ENCODE assay signal across 8 cellular contexts in genomic region chr5:150035139-150035893, GRCh38. TPM values are rescaled to one million over a fixed set of nuclear protein-coding genes. Genes with fewer than 3 reads are reported as not detected.
A peak's percentile ranks its signal among the peaks of the same experiment; 100 is the strongest.
DNase-seq lines count a peak whose midpoint lies in the region; ATAC-seq and TF ChIP-seq lines count a peak whose summit lies in the region.

No MANE protein-coding gene starts in this region.

- ATAC-seq in GM19035 (IDR thresholded peaks at IDR 0.05; ENCODE audit: unreplicated experiment) = peak; percentile 92
- ATAC-seq in HG03565 (IDR thresholded peaks at IDR 0.05; ENCODE audit: unreplicated experiment) = peak; percentile 75
- ATAC-seq in memory B cell (ENCODE audit: low read depth) = peak; percentile 100
- ATAC-seq in activated naive CD8-positive, alpha-beta T cell treated with anti-CD3 and anti-CD28 coated beads, Interleukin-2, amount 50 U/mL, for 24 hours = no peak
- ATAC-seq in stimulated activated effector memory CD8-positive, alpha-beta T cell treated with anti-CD3 and anti-CD28 coated beads, Interleukin-12 subunit alpha, Interleukin-12 subunit beta, amount 100 ng/mL, for 72 hours = no peak

- H3K36me3 Mint-ChIP-seq in HFFc6 (ENCODE audit: low read depth) (peaks cover 60% of the 10 kb centered on the region), memory B cell (peaks cover 58% of the 10 kb centered on the region)
- H3K36me3 Mint-ChIP-seq in activated naive CD8-positive, alpha-beta T cell treated with anti-CD3 and anti-CD28 coated beads, Interleukin-2, amount 50 U/mL, for 24 hours (ENCODE audit: low read depth) = peaks cover 65% of the 10 kb centered on the region
- peaks cover 100% of the 10 kb centered on the region for H3K36me3 Mint-ChIP-seq in stimulated activated effector memory CD8-positive, alpha-beta T cell treated with anti-CD3 and anti-CD28 coated beads, Interleukin-12 subunit alpha, Interleukin-12 subunit beta, amount 100 ng/mL, for 72 hours

- DNase-seq in HFFc6 (no peak), memory B cell (ENCODE audit: low spot score in 2 of 2) (peak in 1 of 2 donors; percentile 24), NCI-H2227 treated with DMSO at 0.1 percent for 48 hours (lab: John Stamatoyannopoulos, UW) (no peak), anterior cingulate cortex (lab: John Stamatoyannopoulos, UW) (no peak)
- DNase-seq in activated naive CD8-positive, alpha-beta T cell treated with anti-CD3 and anti-CD28 coated beads, Interleukin-2, amount 50 U/mL, for 24 hours = no peak
- no peak for DNase-seq in stimulated activated effector memory CD8-positive, alpha-beta T cell treated with anti-CD3 and anti-CD28 coated beads, Interleukin-12 subunit alpha, Interleukin-12 subunit beta, amount 100 ng/mL, for 72 hours (ENCODE audit: low spot score in 2 of 2)

- H3K27me3 Mint-ChIP-seq in HFFc6 (ENCODE audit: insufficient read depth) = peaks cover 2% of the 10 kb centered on the region
- H3K27me3 Mint-ChIP-seq in memory B cell = no peaks in the 10 kb centered on the region
- H3K27me3 Mint-ChIP-seq in activated naive CD8-positive, alpha-beta T cell treated with anti-CD3 and anti-CD28 coated beads, Interleukin-2, amount 50 U/mL, for 24 hours = no peaks in the 10 kb centered on the region

- H3K4me1 Mint-ChIP-seq in HFFc6 (ENCODE audit: low read depth) = peaks cover 67% of the 10 kb centered on the region
- H3K4me1 Mint-ChIP-seq in memory B cell = peaks cover 12% of the 10 kb centered on the region
- no peaks in the 10 kb centered on the region for H3K4me1 Mint-ChIP-seq in activated naive CD8-positive, alpha-beta T cell treated with anti-CD3 and anti-CD28 coated beads, Interleukin-2, amount 50 U/mL, for 24 hours
- H3K4me1 Mint-ChIP-seq in stimulated activated effector memory CD8-positive, alpha-beta T cell treated with anti-CD3 and anti-CD28 coated beads, Interleukin-12 subunit alpha, Interleukin-12 subunit beta, amount 100 ng/mL, for 72 hours = peaks cover 4% of the 10 kb centered on the region

- no peaks in the 10 kb centered on the region for H3K9me3 Mint-ChIP-seq in HFFc6
- H3K9me3 Mint-ChIP-seq in memory B cell = no peaks in the 10 kb centered on the region
- no peaks in the 10 kb centered on the region for H3K9me3 Mint-ChIP-seq in activated naive CD8-positive, alpha-beta T cell treated with anti-CD3 and anti-CD28 coated beads, Interleukin-2, amount 50 U/mL, for 24 hours
- H3K9me3 Mint-ChIP-seq in stimulated activated effector memory CD8-positive, alpha-beta T cell treated with anti-CD3 and anti-CD28 coated beads, Interleukin-12 subunit alpha, Interleukin-12 subunit beta, amount 100 ng/mL, for 72 hours = no peaks in the 10 kb centered on the region

- H3K27ac Mint-ChIP-seq in HFFc6 (peak overlapping the region; percentile 91), memory B cell (peak overlapping the region; percentile 47)
- no peak overlapping the region for H3K27ac Mint-ChIP-seq in activated naive CD8-positive, alpha-beta T cell treated with anti-CD3 and anti-CD28 coated beads, Interleukin-2, amount 50 U/mL, for 24 hours
- H3K27ac Mint-ChIP-seq in stimulated activated effector memory CD8-positive, alpha-beta T cell treated with anti-CD3 and anti-CD28 coated beads, Interleukin-12 subunit alpha, Interleukin-12 subunit beta, amount 100 ng/mL, for 72 hours = no peak overlapping the region

- no peak overlapping the region for H3K4me3 Mint-ChIP-seq in HFFc6
- no peak overlapping the region for H3K4me3 Mint-ChIP-seq in memory B cell
- H3K4me3 Mint-ChIP-seq in activated naive CD8-positive, alpha-beta T cell treated with anti-CD3 and anti-CD28 coated beads, Interleukin-2, amount 50 U/mL, for 24 hours = no peak overlapping the region
- no peak overlapping the region for H3K4me3 Mint-ChIP-seq in stimulated activated effector memory CD8-positive, alpha-beta T cell treated with anti-CD3 and anti-CD28 coated beads, Interleukin-12 subunit alpha, Interleukin-12 subunit beta, amount 100 ng/mL, for 72 hours

- TF ChIP-seq CTCF in HFFc6 (IDR thresholded peaks at IDR 0.05) = no peak

RNA-seq across cellular contexts. Expression of gene HMGXB3, which starts 34.8 kb away (rescaled TPM):
- total RNA-seq in HFFc6 (2021; fragmentation: NEBNext Ultra II Directional; extraction: Animal tissue kit (Norgen Biotek cat#: 25700)) = 10 to 100 TPM; 38.2 to 42.5 (median 40.5) TPM

RNA-seq across cellular contexts. Expression of gene TIGD6, which starts 34.9 kb away (rescaled TPM):
- 1 to 10 TPM; 6.6 to 7.5 (median 7.2) TPM for total RNA-seq in HFFc6 (2021; fragmentation: NEBNext Ultra II Directional; extraction: Animal tissue kit (Norgen Biotek cat#: 25700))

RNA-seq across cellular contexts. Expression of gene CSF1R, which starts 51.0 kb away (rescaled TPM):
- 1 to 10 TPM in 2 of 6 experiments, under 1 TPM in 4; 0.26 to 1.5 (median 0.78) TPM for total RNA-seq in HFFc6 (2021; fragmentation: NEBNext Ultra II Directional; extraction: Animal tissue kit (Norgen Biotek cat#: 25700))

Comparison
In these comparisons a context has a peak if more than half of its experiments do, and no peak if none do; other contexts are left out.
1. ATAC-seq: peak in GM19035 (single experiment), HG03565 (single experiment) and memory B cell (single experiment); none in activated naive CD8-positive, alpha-beta T cell treated with anti-CD3 and anti-CD28 coated beads, Interleukin-2, amount 50 U/mL, for 24 hours (single experiment) and stimulated activated effector memory CD8-positive, alpha-beta T cell treated with anti-CD3 and anti-CD28 coated beads, Interleukin-12 subunit alpha, Interleukin-12 subunit beta, amount 100 ng/mL, for 72 hours (single experiment).
2. H3K27ac Mint-ChIP-seq: peak in HFFc6 (single experiment) and memory B cell (single experiment); none in activated naive CD8-positive, alpha-beta T cell treated with anti-CD3 and anti-CD28 coated beads, Interleukin-2, amount 50 U/mL, for 24 hours (single experiment) and stimulated activated effector memory CD8-positive, alpha-beta T cell treated with anti-CD3 and anti-CD28 coated beads, Interleukin-12 subunit alpha, Interleukin-12 subunit beta, amount 100 ng/mL, for 72 hours (single experiment).